11 cellular contexts compared by ENCODE assay signal in genomic region chr3:58353722-58354553, GRCh38. TPM values are rescaled to one million over a fixed set of nuclear protein-coding genes. Genes with fewer than 3 reads are reported as not detected.
DNase-seq lines count a peak whose midpoint lies in the region; ATAC-seq and TF ChIP-seq lines count a peak whose summit lies in the region.
"Had no signal": no experiment of that assay in that cellular context is flagged by ENCODE, and none has a peak within 500 bp of the region (broad histone marks: within the 10 kb centered on the region; RNA-seq: fewer than 3 reads in every experiment).

No MANE protein-coding gene starts in this region.

- no peaks in the 10 kb centered on the region for H4K20me1 ChIP-seq in H9 (ENCODE audit: control insufficient read depth, insufficient read depth, insufficient read length)

- H3K4me1 ChIP-seq in A673 (ENCODE audit: insufficient read depth, low read length, poor library complexity, severe bottlenecking) (peaks cover 7% of the 10 kb centered on the region), H9 (ENCODE audit: insufficient read depth, low read length) (no peaks in the 10 kb centered on the region), testis (no peaks in the 10 kb centered on the region)

- H3K36me3 ChIP-seq in A673 (ENCODE audit: insufficient read depth, low read length, poor library complexity, severe bottlenecking) (no peaks in the 10 kb centered on the region), testis (ENCODE audit: low read depth, missing control alignments) (no peaks in the 10 kb centered on the region)

- H3K4me1 Mint-ChIP-seq in H9 (peaks cover 8% of the 10 kb centered on the region in 2 experiments), T-helper 17 cell (peaks cover 26% of the 10 kb centered on the region)

- no peaks in the 10 kb centered on the region for H3K23me2 ChIP-seq in H9 (ENCODE audit: insufficient read length, low read depth, low read length, poor library complexity, severe bottlenecking)

- DNase-seq in A673 (ENCODE audit: low spot score) (no peak), H9 (no peak), T-helper 17 cell (no peak), foreskin fibroblast (peak; percentile 45 to 54), testis (no peak)
- DNase-seq in stimulated activated CD4-positive, alpha-beta T cell treated with anti-CD3 and anti-CD28 coated beads, Interleukin-1b, Interleukin-23, amount 100 ng/mL, for 48 hours = no peak
- DNase-seq: dermis blood vessel endothelial cell, mammary epithelial cell, SK-N-SH had no signal

- no peak overlapping the region for H3K4me3 Mint-ChIP-seq in H9
- H3K4me3 Mint-ChIP-seq in T-helper 17 cell = peak overlapping the region; percentile 53

- H3K79me2 ChIP-seq in H9 (ENCODE audit: insufficient read depth, low read length) = no peaks in the 10 kb centered on the region

- H3K23ac ChIP-seq in H9 (ENCODE audit: insufficient read length, low read depth, low read length) = no peak overlapping the region

- intact Hi-C loops in A673 (cut with micrococcal nuclease; ENCODE audit: unreplicated experiment) (no loop called here), testis (cut with DNase I; ENCODE audit: low total_unique reads) (no loop called here)

- no peak overlapping the region for H2AFZ ChIP-seq in H9 (ENCODE audit: low read length)

- no peak overlapping the region for H3K18ac ChIP-seq in H9 (ENCODE audit: insufficient read length, low read depth, low read length)

- no peak overlapping the region for H3T11ph ChIP-seq in H9 (ENCODE audit: low read length)

- H2BK5ac ChIP-seq in H9 (ENCODE audit: insufficient read length, low read length) = no peak overlapping the region

- H3K27me3 Mint-ChIP-seq in H9 (ENCODE audit: low read depth) (no peaks in the 10 kb centered on the region), T-helper 17 cell (no peaks in the 10 kb centered on the region)

- TF ChIP-seq CTCF in A673 (conservative IDR thresholded peaks at IDR 0.05; ENCODE audit: low read depth, low read length) (0 out of 2 replicates have a peak, but pooled peaks have one; percentile 11), H9 (conservative IDR thresholded peaks at IDR 0.05) (peak; percentile 29; the same call in 1 of the 3 replicates), foreskin fibroblast (IDR thresholded peaks at IDR 0.05; ENCODE audit: low read depth, low read length) (no peak), testis (IDR thresholded peaks at IDR 0.05) (no peak)

- no peak overlapping the region for H3K4ac ChIP-seq in H9 (ENCODE audit: low read depth, low read length)

- no peak overlapping the region for H4K8ac ChIP-seq in H9 (replicated peaks; ENCODE audit: insufficient read length, low read depth, low read length)

- H3K9me3 ChIP-seq in A673 (ENCODE audit: low read depth, low read length, poor library complexity, severe bottlenecking) = no peaks in the 10 kb centered on the region
- no peaks in the 10 kb centered on the region for H3K9me3 ChIP-seq in H9 (ENCODE audit: control insufficient read depth, low read depth, low read length)
- H3K9me3 ChIP-seq in T-helper 17 cell (ENCODE audit: control insufficient read depth, low read length, poor library complexity, severe bottlenecking) = no peaks in the 10 kb centered on the region
- no peaks in the 10 kb centered on the region for H3K9me3 ChIP-seq in testis
- H3K9me3 ChIP-seq: SK-N-SH had no signal

- no peak for TF ChIP-seq POLR2A in testis (IDR thresholded peaks at IDR 0.05)

- no peaks in the 10 kb centered on the region for H3K79me1 ChIP-seq in H9 (ENCODE audit: insufficient read depth, low read depth, low read length, poor library complexity, severe bottlenecking)

- 0 out of 2 replicates have a peak overlapping the region, but pooled peaks have one; percentile 95 for H2BK15ac ChIP-seq in H9 (ENCODE audit: low read depth, low read length)

- BruUV-seq in A673 (replicated peaks; lab: Mats Ljungman, UMichigan) = no TSS peak

- no peak overlapping the region for H3K27ac ChIP-seq in A673 (ENCODE audit: low read depth, low read length, poor library complexity, severe bottlenecking)
- H3K27ac ChIP-seq in H9 (ENCODE audit: insufficient read length, low read depth, low read length) = no peak overlapping the region
- no peak overlapping the region for H3K27ac ChIP-seq in testis

- no peak overlapping the region for H3K4me2 ChIP-seq in H9 (ENCODE audit: insufficient read depth, insufficient read length, low read length)
- H3K4me2 ChIP-seq: SK-N-SH had no signal

- H3K36me3 Mint-ChIP-seq in H9 (ENCODE audit: insufficient read depth in 1 of 3, low read depth in 3 of 3) = no peaks in the 10 kb centered on the region
- H3K36me3 Mint-ChIP-seq in T-helper 17 cell (ENCODE audit: low read depth) = no peaks in the 10 kb centered on the region

- H3K9me3 Mint-ChIP-seq in H9 = no peaks in the 10 kb centered on the region

- no CpG with 5 or more reads among the region's 8 CpGs for WGBS in H9 (ENCODE audit: extremely low coverage, insufficient read length, low lambda C conversion rate)
- 85 to 90% methylated on average over 8 of the region's 8 CpGs for WGBS in testis, 2 donors

- no peak overlapping the region for H3K14ac ChIP-seq in H9 (ENCODE audit: insufficient read depth, low read length)

- H3K27me3 ChIP-seq in A673 (replicated peaks; ENCODE audit: insufficient read depth, low read depth, low read length, poor library complexity) = no peaks in the 10 kb centered on the region
- H3K27me3 ChIP-seq in H9 (ENCODE audit: insufficient read depth, low read length) = no peaks in the 10 kb centered on the region
- H3K27me3 ChIP-seq in testis = no peaks in the 10 kb centered on the region

- no peak overlapping the region for H2BK120ac ChIP-seq in H9 (ENCODE audit: low read depth, low read length, poor library complexity, severe bottlenecking)

- POLR2A ChIA-PET in A673 (lab: Charles Lee; ENCODE audit: low non-redundant PET) = no interaction called here

- H2BK12ac ChIP-seq in H9 (ENCODE audit: insufficient read length, low read depth, low read length) = peak overlapping the region; percentile 42

- no peak overlapping the region for H3K9ac ChIP-seq in H9 (ENCODE audit: extremely low read depth, insufficient read length, low read length)
- H3K9ac ChIP-seq: SK-N-SH had no signal

- CTCF ChIA-PET in A673 (lab: Charles Lee) = no interaction called here

- ATAC-seq in T-helper 17 cell = peak; percentile 75
- ATAC-seq in GM21737 (IDR thresholded peaks at IDR 0.05; ENCODE audit: unreplicated experiment) = no peak
- ATAC-seq in HG03565 (IDR thresholded peaks at IDR 0.05; ENCODE audit: unreplicated experiment) = no peak

- no peak overlapping the region for H4K91ac ChIP-seq in H9 (ENCODE audit: insufficient read length, low read depth, low read length)

- no peak overlapping the region for H3K56ac ChIP-seq in H9 (ENCODE audit: insufficient read length, low read depth, low read length)

- H4K5ac ChIP-seq in H9 (ENCODE audit: insufficient read length, low read depth, low read length) = no peak overlapping the region

- no peak overlapping the region for H2BK20ac ChIP-seq in H9 (ENCODE audit: low read depth, low read length, poor library complexity, severe bottlenecking)

- peak overlapping the region in 1 of 3 experiments; percentile 50; a peak in 1 of 7 replicates for H3K27ac Mint-ChIP-seq in H9
- H3K27ac Mint-ChIP-seq in T-helper 17 cell = peak overlapping the region; percentile 85

- no peak overlapping the region for H2AK5ac ChIP-seq in H9 (ENCODE audit: insufficient read length, low read length)

- H3K4me3 ChIP-seq in A673 (ENCODE audit: low read depth, low read length, poor library complexity, severe bottlenecking) (no peak overlapping the region), foreskin fibroblast (ENCODE audit: low read depth in 1 of 2, low read length in 2 of 2) (no peak overlapping the region), testis (no peak overlapping the region)

RNA-seq across cellular contexts. Expression of gene PXK, which starts 21.2 kb away (rescaled TPM):
- total RNA-seq in A673 (2021) (13.2 and 14.2 TPM in 2 replicates), H9 (2021) (3.3 and 3.4 TPM in 2 replicates), T-helper 17 cell (10 to 100 TPM; 20.1 to 23.1 TPM), testis (10 to 100 TPM; 29.3 to 31.3 TPM)
- 28.8 TPM for polyA plus RNA-seq in testis (ENCODE audit: insufficient read depth, low read depth, low replicate concordance)

RNA-seq across cellular contexts. Expression of gene HTD2, which starts 47.6 kb away (rescaled TPM):
- total RNA-seq in A673 (2021) (9.0 and 9.6 TPM in 2 replicates), H9 (2021) (13.4 and 16.1 TPM in 2 replicates), T-helper 17 cell (1 to 10 TPM; 6.9 to 7.3 TPM), testis (10 to 100 TPM; 14.6 to 15.1 TPM)
- polyA plus RNA-seq in testis (ENCODE audit: insufficient read depth, low read depth, low replicate concordance) = 16.4 TPM

RNA-seq across cellular contexts. Expression of gene RPP14, which starts 47.9 kb away (rescaled TPM):
- total RNA-seq in A673 (2021) = 17.4 and 18.2 TPM in 2 replicates
- 23.9 and 24.4 TPM in 2 replicates for total RNA-seq in H9 (2021)
- 10 to 100 TPM; 16.4 to 19.4 TPM for total RNA-seq in T-helper 17 cell
- total RNA-seq in testis = 10 to 100 TPM; 13.8 to 17.0 TPM
- 18.4 TPM for polyA plus RNA-seq in testis (ENCODE audit: insufficient read depth, low read depth, low replicate concordance)

Comparison
In these comparisons a context has a peak if more than half of its experiments do, and no peak if none do; other contexts are left out.
1. DNase-seq: peak in foreskin fibroblast (2 of 2); none in A673 (single experiment), H9 (single experiment), T-helper 17 cell (0 of 3), stimulated activated CD4-positive, alpha-beta T cell treated with anti-CD3 and anti-CD28 coated beads, Interleukin-1b, Interleukin-23, amount 100 ng/mL, for 48 hours (single experiment) and testis (single experiment).
2. CTCF ChIP-seq: peak in A673 (single experiment) and H9 (single experiment); none in foreskin fibroblast (single experiment) and testis (0 of 3).